8 cellular contexts compared by ENCODE assay signal in the genomic region with DNA sequence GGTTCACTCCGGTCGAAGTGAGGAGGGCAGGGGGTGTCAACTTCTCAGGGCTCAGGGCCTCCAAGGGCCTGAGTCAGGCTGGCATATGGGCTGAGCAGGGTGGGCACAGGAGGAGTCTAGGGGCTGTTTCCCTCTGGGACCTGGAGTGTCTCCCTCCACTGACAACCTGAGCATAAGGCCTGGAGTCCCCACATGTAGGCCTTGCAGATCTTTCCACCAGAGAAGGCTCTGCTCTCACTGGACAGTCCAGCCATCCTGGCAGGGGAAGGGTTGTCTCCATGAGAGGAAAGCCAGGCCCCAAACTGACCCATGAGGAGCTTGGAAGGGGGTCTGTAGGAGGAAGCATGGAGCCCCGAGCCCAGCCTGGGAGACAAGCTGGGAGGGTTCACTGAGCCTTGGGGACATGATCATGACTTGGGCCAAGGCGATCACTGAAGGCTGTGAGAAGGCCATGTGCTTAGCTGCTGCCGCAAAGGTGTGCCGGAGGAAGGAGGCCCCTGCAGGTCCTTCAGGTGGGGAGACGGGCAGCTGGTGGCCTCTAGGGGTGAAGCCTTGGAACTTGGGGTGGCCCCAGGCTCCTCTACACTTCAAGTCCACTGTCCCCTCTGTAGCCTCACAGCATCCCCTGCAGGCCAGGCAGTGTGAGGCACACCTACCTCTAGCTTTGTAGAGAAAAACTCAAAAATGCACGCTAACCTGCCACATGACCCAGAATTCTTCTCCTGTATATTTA. TPM values are rescaled to one million over a fixed set of nuclear protein-coding genes. Genes with fewer than 3 reads are reported as not detected.
DNase-seq lines count a peak whose midpoint lies in the region; ATAC-seq and TF ChIP-seq lines count a peak whose summit lies in the region.

No MANE protein-coding gene starts in this region.

- intact Hi-C loops in sigmoid colon (cut with DNase I), result no loop called here

- H3K27ac ChIP-seq in BLaER1 treated with 17β-estradiol and CSF1 and Interleukin-3, amounts not matched to agents 10 nM and 100 nM, result peak overlapping the region in 10 of 11 experiments; percentile 60 to 91 (median 86); a peak in 20 of 22 replicates
- no peak overlapping the region for H3K27ac ChIP-seq in sigmoid colon

- TF ChIP-seq EP300 in sigmoid colon (IDR thresholded peaks at IDR 0.05), result no peak

- H3K36me3 ChIP-seq in BLaER1 treated with 17β-estradiol and CSF1 and Interleukin-3, amounts not matched to agents 10 nM and 100 nM, result peaks cover 0 to 14% (median 0%) of the 10 kb centered on the region in 11 experiments; a peak in 2 of 22 replicates
- H3K36me3 ChIP-seq in sigmoid colon, result no peaks in the 10 kb centered on the region

- no peaks in the 10 kb centered on the region for H3K27me3 ChIP-seq in BLaER1 treated with 17β-estradiol and CSF1 and Interleukin-3, amounts not matched to agents 10 nM and 100 nM
- no peaks in the 10 kb centered on the region for H3K27me3 ChIP-seq in sigmoid colon

- peak overlapping the region; percentile 83 to 98 (median 91) for H3K4me2 ChIP-seq in BLaER1 treated with 17β-estradiol and CSF1 and Interleukin-3, amounts not matched to agents 10 nM and 100 nM

- TF ChIP-seq CTCF in NB4 (IDR thresholded peaks at IDR 0.05; ENCODE audit: low read depth, low read length) (peak; percentile 94), fibroblast of the aortic adventitia (IDR thresholded peaks at IDR 0.05; ENCODE audit: insufficient read depth, low read length) (peak; percentile 79), sigmoid colon (IDR thresholded peaks at IDR 0.05) (peak in 3 of 4 experiments; percentile 14 to 23 (median 15))

- ATAC-seq in GM21529 (IDR thresholded peaks at IDR 0.05; ENCODE audit: unreplicated experiment), result peak; percentile 83
- ATAC-seq in GM18520 (IDR thresholded peaks at IDR 0.05; ENCODE audit: unreplicated experiment), result no peak

- peak overlapping the region; percentile 59 to 85 (median 83); a peak in 20 of 22 replicates for H3K9ac ChIP-seq in BLaER1 treated with 17β-estradiol and CSF1 and Interleukin-3, amounts not matched to agents 10 nM and 100 nM

- 89 to 92% methylated on average over 8 of the region's 8 CpGs for WGBS in sigmoid colon, 2 donors

- H4K20me1 ChIP-seq in BLaER1 treated with 17β-estradiol and CSF1 and Interleukin-3, amounts not matched to agents 10 nM and 100 nM, result no peaks in the 10 kb centered on the region

- TF ChIP-seq POLR2A in NB4 (IDR thresholded peaks at IDR 0.05; ENCODE audit: extremely low read depth, insufficient read length) (no peak), sigmoid colon (IDR thresholded peaks at IDR 0.05) (no peak)

- H3K4me1 ChIP-seq in BLaER1 treated with 17β-estradiol and CSF1 and Interleukin-3, amounts not matched to agents 10 nM and 100 nM, result peaks cover 75 to 85% (median 82%) of the 10 kb centered on the region in 10 experiments
- H3K4me1 ChIP-seq in sigmoid colon, result no peaks in the 10 kb centered on the region

- H3K4me3 ChIP-seq in BLaER1 treated with 17β-estradiol and CSF1 and Interleukin-3, amounts not matched to agents 10 nM and 100 nM, result peak overlapping the region; percentile 9 to 72 (median 65); a peak in 16 of 20 replicates
- H3K4me3 ChIP-seq in NB4 (ENCODE audit: low read depth, low read length) (no peak overlapping the region), fibroblast of the aortic adventitia (ENCODE audit: low read depth, low read length) (no peak overlapping the region), sigmoid colon (no peak overlapping the region)

- H3K9me3 ChIP-seq in BLaER1 treated with 17β-estradiol and CSF1 and Interleukin-3, amounts not matched to agents 10 nM and 100 nM (replicated peaks in 1 of 11), result no peaks in the 10 kb centered on the region
- H3K9me3 ChIP-seq in sigmoid colon, result peaks cover 0 to 4% (median 0%) of the 10 kb centered on the region in 4 donors

- DNase-seq in NB4 (ENCODE audit: low read depth) (peak; percentile 78), activated T-cell treated with anti-CD3 and anti-CD28 coated beads for 1 hour (ENCODE audit: low read depth) (peak; percentile 54), fibroblast of the aortic adventitia (ENCODE audit: low read depth) (peak; percentile 43), sigmoid colon (peak; percentile 71), DMS79 treated with DMSO at 0.1 percent for 48 hours (lab: John Stamatoyannopoulos, UW) (no peak)

RNA-seq across cellular contexts. Expression of a gene that starts 9.9 kb away (rescaled TPM):
- not detected in 2 replicates for total RNA-seq in fibroblast of the aortic adventitia (ENCODE audit: low replicate concordance)
- under 1 TPM in 1 of 4 donors, not detected in 3; 0.33 TPM for total RNA-seq in sigmoid colon
- not detected for polyA plus RNA-seq in sigmoid colon

RNA-seq across cellular contexts. Expression of a gene that starts 15.4 kb away (rescaled TPM):
- total RNA-seq in fibroblast of the aortic adventitia (ENCODE audit: low replicate concordance) (7.4 and 17.8 TPM in 2 replicates), sigmoid colon (10 to 100 TPM; 12.5 to 18.8 (median 17.3) TPM)
- polyA plus RNA-seq in sigmoid colon, result 10 to 100 TPM in 2 of 3 donors, 1 to 10 TPM in 1; 8.6 to 15.5 (median 10.2) TPM

RNA-seq across cellular contexts. Expression of a gene that starts 22.9 kb away (rescaled TPM):
- total RNA-seq in fibroblast of the aortic adventitia (ENCODE audit: low replicate concordance), result 3.2 TPM in 1 of 2 replicates, not detected in the other
- 1 to 10 TPM in 3 of 4 donors, under 1 TPM in 1; 0.71 to 3.0 (median 1.6) TPM for total RNA-seq in sigmoid colon
- polyA plus RNA-seq in sigmoid colon, result under 1 TPM in 1 of 3 donors, not detected in 2; 0.85 TPM

RNA-seq across cellular contexts. Expression of a gene that starts 36.8 kb away (rescaled TPM):
- total RNA-seq in fibroblast of the aortic adventitia (ENCODE audit: low replicate concordance), result 17.3 and 73.4 TPM in 2 replicates
- total RNA-seq in sigmoid colon, result 10 to 100 TPM; 24.1 to 53.6 (median 37.3) TPM
- polyA plus RNA-seq in sigmoid colon, result 10 to 100 TPM; 40.2 to 57.4 (median 48.6) TPM

RNA-seq across cellular contexts. Expression of a gene that starts 39.2 kb away (rescaled TPM):
- total RNA-seq in fibroblast of the aortic adventitia (ENCODE audit: low replicate concordance) (58.8 and 101 TPM in 2 replicates), sigmoid colon (10 to 100 TPM; 17.6 to 32.7 (median 22.2) TPM)
- 10 to 100 TPM in 2 of 3 donors, 1 to 10 TPM in 1; 9.6 to 15.0 (median 11.6) TPM for polyA plus RNA-seq in sigmoid colon

Comparison
In these comparisons a context has a peak if more than half of its experiments do, and no peak if none do; other contexts are left out.
1. H3K27ac ChIP-seq: peak in BLaER1 treated with 17β-estradiol and CSF1 and Interleukin-3, amounts not matched to agents 10 nM and 100 nM (10 of 11); none in sigmoid colon (0 of 4).
2. H3K4me3 ChIP-seq: peak in BLaER1 treated with 17β-estradiol and CSF1 and Interleukin-3, amounts not matched to agents 10 nM and 100 nM (10 of 10); none in NB4 (single experiment), fibroblast of the aortic adventitia (single experiment) and sigmoid colon (0 of 4).
3. CTCF ChIP-seq: peak in every context shown above with its lines; median percentile 94 in NB4; 79 in fibroblast of the aortic adventitia; 15 in sigmoid colon.